Comparison of ENCODE assay signal across 15 cellular contexts in genomic region chrX:134836497-134836968, GRCh38. TPM values are rescaled to one million over a fixed set of nuclear protein-coding genes. Genes with fewer than 3 reads are reported as not detected.
DNase-seq lines count a peak whose midpoint lies in the region; ATAC-seq and TF ChIP-seq lines count a peak whose summit lies in the region.
"Had no signal": no experiment of that assay in that cellular context is flagged by ENCODE, and none has a peak within 500 bp of the region (broad histone marks: within the 10 kb centered on the region; RNA-seq: fewer than 3 reads in every experiment).

No MANE protein-coding gene starts in this region.

- no peak overlapping the region for H3K4me3 Mint-ChIP-seq in HFFc6
- no peak overlapping the region for H3K4me3 Mint-ChIP-seq in progenitor cell of endocrine pancreas (ENCODE audit: low read depth)
- H3K4me3 Mint-ChIP-seq: naive thymus-derived CD4-positive, alpha-beta T cell; stimulated activated memory B cell treated with anti-CD40 and anti-IgM and Interleukin-4, amounts not matched to agents 10 μg/mL and 1 μg/mL and 100 μg/mL, for 72 hours had no signal

- intact Hi-C loops in A673 (cut with micrococcal nuclease; ENCODE audit: unreplicated experiment), result no loop called here

- no peak overlapping the region for H3K27ac ChIP-seq in A673 (ENCODE audit: low read depth, low read length, poor library complexity, severe bottlenecking)
- H3K27ac ChIP-seq: colonic mucosa had no signal

- no TSS peak for BruUV-seq in A673 (replicated peaks; lab: Mats Ljungman, UMichigan)

- no peaks in the 10 kb centered on the region for H3K27me3 ChIP-seq in A673 (replicated peaks; ENCODE audit: insufficient read depth, low read depth, low read length, poor library complexity)
- H3K27me3 ChIP-seq: colonic mucosa had no signal

- ATAC-seq in HG02610 (IDR thresholded peaks at IDR 0.05; ENCODE audit: unreplicated experiment) (no peak), HG03280 (IDR thresholded peaks at IDR 0.05; ENCODE audit: unreplicated experiment) (no peak)
- ATAC-seq: naive thymus-derived CD4-positive, alpha-beta T cell; stimulated activated memory B cell treated with anti-CD40 and anti-IgM and Interleukin-4, amounts not matched to agents 10 μg/mL and 1 μg/mL and 100 μg/mL, for 72 hours had no signal

- peak overlapping the region; percentile 54 for H3K27ac Mint-ChIP-seq in HFFc6
- no peak overlapping the region for H3K27ac Mint-ChIP-seq in progenitor cell of endocrine pancreas
- H3K27ac Mint-ChIP-seq: naive thymus-derived CD4-positive, alpha-beta T cell; stimulated activated memory B cell treated with anti-CD40 and anti-IgM and Interleukin-4, amounts not matched to agents 10 μg/mL and 1 μg/mL and 100 μg/mL, for 72 hours had no signal

- DNase-seq in A673 (ENCODE audit: low spot score) (peak; percentile 71), HFFc6 (no peak), SW480 (ENCODE audit: low spot score) (peak; percentile 1), fibroblast of pulmonary artery (ENCODE audit: low read depth) (peak; percentile 39), progenitor cell of endocrine pancreas (ENCODE audit: low spot score, unreplicated experiment) (no peak), NCI-H510A (lab: John Stamatoyannopoulos, UW) (no peak)
- DNase-seq: colonic mucosa; naive thymus-derived CD4-positive, alpha-beta T cell; NCI-H1417; retina; SHP77; stimulated activated CD4-positive, alpha-beta T cell treated with anti-CD3 and anti-CD28 coated beads, Interleukin-4, amount 100 ng/mL, for 24 hours had no signal

- H3K36me3 ChIP-seq in A673 (ENCODE audit: insufficient read depth, low read length, poor library complexity, severe bottlenecking), result no peaks in the 10 kb centered on the region
- H3K36me3 ChIP-seq: colonic mucosa had no signal

- no peaks in the 10 kb centered on the region for H3K9me3 Mint-ChIP-seq in HFFc6
- H3K9me3 Mint-ChIP-seq in progenitor cell of endocrine pancreas (ENCODE audit: low read depth), result peaks cover 25% of the 10 kb centered on the region
- H3K9me3 Mint-ChIP-seq: stimulated activated memory B cell treated with anti-CD40 and anti-IgM and Interleukin-4, amounts not matched to agents 10 μg/mL and 1 μg/mL and 100 μg/mL, for 72 hours had no signal

- CTCF ChIA-PET in A673 (lab: Charles Lee), result no interaction called here

- no peaks in the 10 kb centered on the region for H3K9me3 ChIP-seq in A673 (ENCODE audit: low read depth, low read length, poor library complexity, severe bottlenecking)
- H3K9me3 ChIP-seq: colonic mucosa had no signal

- no peak overlapping the region for H3K4me3 ChIP-seq in A673 (ENCODE audit: low read depth, low read length, poor library complexity, severe bottlenecking)
- no peak overlapping the region for H3K4me3 ChIP-seq in fibroblast of pulmonary artery (replicated peaks; ENCODE audit: low read depth, low read length)
- H3K4me3 ChIP-seq: colonic mucosa had no signal

- no peak for TF ChIP-seq CTCF in A673 (conservative IDR thresholded peaks at IDR 0.05; ENCODE audit: low read depth, low read length)
- no peak for TF ChIP-seq CTCF in HFFc6 (IDR thresholded peaks at IDR 0.05)
- no peak for TF ChIP-seq CTCF in fibroblast of pulmonary artery (IDR thresholded peaks at IDR 0.05; ENCODE audit: low read length, missing control alignments)
- TF ChIP-seq CTCF in progenitor cell of endocrine pancreas (IDR thresholded peaks at IDR 0.05; ENCODE audit: unreplicated experiment), result no peak

- H3K4me1 Mint-ChIP-seq in HFFc6 (ENCODE audit: low read depth), result peaks cover 6% of the 10 kb centered on the region
- H3K4me1 Mint-ChIP-seq in progenitor cell of endocrine pancreas (ENCODE audit: low read depth), result peaks cover 1% of the 10 kb centered on the region
- H3K4me1 Mint-ChIP-seq: stimulated activated memory B cell treated with anti-CD40 and anti-IgM and Interleukin-4, amounts not matched to agents 10 μg/mL and 1 μg/mL and 100 μg/mL, for 72 hours had no signal

- H3K27me3 Mint-ChIP-seq in HFFc6 (ENCODE audit: insufficient read depth) (no peaks in the 10 kb centered on the region; the same call in 1 of the 2 replicates), progenitor cell of endocrine pancreas (no peaks in the 10 kb centered on the region)
- H3K27me3 Mint-ChIP-seq: naive thymus-derived CD4-positive, alpha-beta T cell; stimulated activated memory B cell treated with anti-CD40 and anti-IgM and Interleukin-4, amounts not matched to agents 10 μg/mL and 1 μg/mL and 100 μg/mL, for 72 hours had no signal

- no peaks in the 10 kb centered on the region for H3K4me1 ChIP-seq in A673 (ENCODE audit: insufficient read depth, low read length, poor library complexity, severe bottlenecking)
- H3K4me1 ChIP-seq: colonic mucosa had no signal

- H3K36me3 Mint-ChIP-seq in HFFc6 (ENCODE audit: low read depth), result no peaks in the 10 kb centered on the region
- peaks cover 23% of the 10 kb centered on the region for H3K36me3 Mint-ChIP-seq in progenitor cell of endocrine pancreas (ENCODE audit: insufficient read depth)

- POLR2A ChIA-PET in A673 (lab: Charles Lee; ENCODE audit: low non-redundant PET), result no interaction called here

RNA-seq across cellular contexts. Expression of gene PABIR2, which starts 39.5 kb away (rescaled TPM):
- total RNA-seq in A673 (2021) (37.2 and 39.4 TPM in 2 replicates), progenitor cell of endocrine pancreas (21.0 and 25.7 TPM in 2 replicates)
- 10 to 100 TPM; 18.8 to 26.3 (median 24.8) TPM for total RNA-seq in HFFc6 (2021; fragmentation: NEBNext Ultra II Directional; extraction: Animal tissue kit (Norgen Biotek cat#: 25700))

Comparison
In these comparisons a context has a peak if more than half of its experiments do, and no peak if none do; other contexts are left out.
1. DNase-seq: peak in A673 (single experiment), SW480 (single experiment) and fibroblast of pulmonary artery (single experiment); none in HFFc6 (single experiment), progenitor cell of endocrine pancreas (single experiment) and NCI-H510A (single experiment).